ENCODE assay signal across 24 cellular contexts in genomic region chr13:107901230-107901629, GRCh38.
DNase-seq lines count a peak whose midpoint lies in the region; ATAC-seq and TF ChIP-seq lines count a peak whose summit lies in the region.
"Had no signal": no experiment of that assay in that cellular context is flagged by ENCODE, and none has a peak within 500 bp of the region (broad histone marks: within the 10 kb centered on the region; RNA-seq: fewer than 3 reads in every experiment).

No MANE protein-coding gene starts in this region.

- 0 out of 2 replicates have a peak overlapping the region, but pooled peaks have one; percentile 35 for H3K56ac ChIP-seq in IMR-90 (ENCODE audit: extremely low read depth, insufficient read depth, low read length)

- no peaks in the 10 kb centered on the region for H3K27me3 Mint-ChIP-seq in osteocyte (ENCODE audit: unreplicated experiment)
- H3K27me3 Mint-ChIP-seq: CD4-positive, alpha-beta memory T cell; CD4-positive, CD25-positive, alpha-beta regulatory T cell; CD8-positive, alpha-beta memory T cell had no signal

- H3K4me1 Mint-ChIP-seq in osteocyte (ENCODE audit: unreplicated experiment), result peaks cover 12% of the 10 kb centered on the region
- H3K4me1 Mint-ChIP-seq: CD14-positive monocyte; CD4-positive, alpha-beta memory T cell; CD4-positive, CD25-positive, alpha-beta regulatory T cell; CD8-positive, alpha-beta memory T cell had no signal

- no peaks in the 10 kb centered on the region for H3K9me1 ChIP-seq in IMR-90 (ENCODE audit: insufficient read depth, low read length)

- H3K79me2 ChIP-seq in ACC112 (ENCODE audit: control insufficient read depth, insufficient read depth, low read length, unreplicated experiment), result no peaks in the 10 kb centered on the region

- peak overlapping the region; percentile 54 for H2AFZ ChIP-seq in ACC112 (ENCODE audit: low read length, unreplicated experiment)
- no peak overlapping the region for H2AFZ ChIP-seq in IMR-90 (replicated peaks; ENCODE audit: low read length, poor library complexity)

- H3K36me3 ChIP-seq in ACC112 (ENCODE audit: insufficient read depth, low read length) (no peaks in the 10 kb centered on the region), IMR-90 (ENCODE audit: control insufficient read depth, insufficient read depth, low read length) (no peaks in the 10 kb centered on the region), Peyer's patch (no peaks in the 10 kb centered on the region)
- H3K36me3 ChIP-seq: BE2C, BLaER1 had no signal

- H4K5ac ChIP-seq in IMR-90 (ENCODE audit: low read depth, low read length), result peak overlapping the region; percentile 95

- H3K9me3 ChIP-seq in IMR-90 (ENCODE audit: control insufficient read depth, insufficient read depth, low read length) (no peaks in the 10 kb centered on the region), Peyer's patch (no peaks in the 10 kb centered on the region)
- H3K9me3 ChIP-seq: A549 had no signal

- H3K4ac ChIP-seq in IMR-90 (ENCODE audit: low read depth, low read length), result peak overlapping the region; percentile 84; the same call in 1 of the 2 replicates

- CTCF ChIA-PET in IMR-90 (lab: Yijun Ruan, JAX), result no interaction called here

- H3K4me3 ChIP-seq in ACC112 (ENCODE audit: low read depth, low read length), result no peak overlapping the region
- no peak overlapping the region for H3K4me3 ChIP-seq in IMR-90 (ENCODE audit: insufficient read depth, low read depth, low read length)
- H3K4me3 ChIP-seq in Peyer's patch, result no peak overlapping the region
- H3K4me3 ChIP-seq: A549, BLaER1, GM12878 had no signal

- H3K18ac ChIP-seq in IMR-90 (ENCODE audit: low read depth, low read length), result peak overlapping the region; percentile 98; the same call in 1 of the 2 replicates

- peak overlapping the region; percentile 94 for H3K14ac ChIP-seq in IMR-90 (replicated peaks; ENCODE audit: low read depth, low read length)

- peak overlapping the region; percentile 87 for H2BK5ac ChIP-seq in IMR-90 (ENCODE audit: low read depth, low read length, poor library complexity, severe bottlenecking)

- no peak for DNase-seq in IMR-90
- DNase-seq in osteocyte (ENCODE audit: extremely low spot score, unreplicated experiment), result no peak
- DNase-seq in Peyer's patch, result no peak
- no peak for DNase-seq in GM13977 (ENCODE audit: low spot score)
- DNase-seq: ACHN; BE2C; C1 segment of cervical spinal cord; CD4-positive, CD25-positive, alpha-beta regulatory T cell; CD8-positive, alpha-beta memory T cell; COR-L47; DMS 273 treated with DMSO at 0.1 percent for 48 hours; DMS153; DMS53; DMS79; DND-41; EL; GDM1 had no signal

- no TSS peak for BruUV-seq in IMR-90 (replicated peaks; lab: Mats Ljungman, UMichigan)

- H3K79me1 ChIP-seq in IMR-90 (ENCODE audit: low read depth in 1 of 2, low read length in 2 of 2), result no peaks in the 10 kb centered on the region

- peak overlapping the region; percentile 49 to 77; a peak in 3 of 4 replicates for H4K8ac ChIP-seq in IMR-90 (ENCODE audit: low read depth in 2 of 2, low read length in 2 of 2)

- H3K36me3 Mint-ChIP-seq in osteocyte (ENCODE audit: unreplicated experiment), result no peaks in the 10 kb centered on the region
- H3K36me3 Mint-ChIP-seq: CD14-positive monocyte; CD4-positive, alpha-beta memory T cell; CD4-positive, CD25-positive, alpha-beta regulatory T cell; CD8-positive, alpha-beta memory T cell had no signal

- intact Hi-C loops in IMR-90 (cut with micrococcal nuclease), result no loop called here

- dilution Hi-C loops in IMR-90 (cut with HindIII; ENCODE audit: low sequenced_read_pairs, unreplicated experiment), result no loop called here

- H2BK15ac ChIP-seq in IMR-90 (ENCODE audit: low read depth, low read length), result peak overlapping the region; percentile 80; the same call in 2 of the 3 replicates

- peaks cover 9% of the 10 kb centered on the region for H3K4me1 ChIP-seq in ACC112 (ENCODE audit: control insufficient read depth, insufficient read depth, low read length, unreplicated experiment)
- H3K4me1 ChIP-seq in IMR-90 (ENCODE audit: control insufficient read depth, insufficient read depth, low read length), result peaks cover 3% of the 10 kb centered on the region; the same call in 1 of the 2 replicates
- no peaks in the 10 kb centered on the region for H3K4me1 ChIP-seq in Peyer's patch
- H3K4me1 ChIP-seq: A549, BE2C had no signal

- no peaks in the 10 kb centered on the region for H4K20me1 ChIP-seq in IMR-90 (ENCODE audit: insufficient read depth, low read length)
- H4K20me1 ChIP-seq: BLaER1 had no signal

- no peak overlapping the region for H3K4me3 Mint-ChIP-seq in osteocyte (ENCODE audit: unreplicated experiment)
- H3K4me3 Mint-ChIP-seq: CD14-positive monocyte; CD4-positive, alpha-beta memory T cell; CD4-positive, CD25-positive, alpha-beta regulatory T cell; CD8-positive, alpha-beta memory T cell had no signal

- in situ Hi-C loops in IMR-90 (cut with MboI; ENCODE audit: low sequenced_read_pairs) (no loop called here), GM13977 (cut with MboI; ENCODE audit: low pct_unique_long_range_greater_than_20kb, low sequenced_read_pairs, unreplicated experiment) (no loop called here)

- TF ChIP-seq CTCF in IMR-90 (conservative IDR thresholded peaks at IDR 0.05; ENCODE audit: low read depth, low read length) (no peak), osteocyte (IDR thresholded peaks at IDR 0.05) (no peak), Peyer's patch (IDR thresholded peaks at IDR 0.05) (no peak), GM13977 (IDR thresholded peaks at IDR 0.05; ENCODE audit: extremely low read depth, insufficient read depth, missing control alignments) (no peak)

- no peaks in the 10 kb centered on the region for H3K27me3 ChIP-seq in ACC112 (ENCODE audit: insufficient read depth, low read length)
- H3K27me3 ChIP-seq in IMR-90 (ENCODE audit: control insufficient read depth, insufficient read depth, low read length), result no peaks in the 10 kb centered on the region
- no peaks in the 10 kb centered on the region for H3K27me3 ChIP-seq in Peyer's patch
- H3K27me3 ChIP-seq: BE2C, BLaER1 had no signal

- H2AK5ac ChIP-seq in IMR-90 (ENCODE audit: low read depth, low read length), result peak overlapping the region; percentile 92

- no peaks in the 10 kb centered on the region for H3K9me3 Mint-ChIP-seq in osteocyte (ENCODE audit: unreplicated experiment)

- TF ChIP-seq RAD21 in IMR-90 (IDR thresholded peaks at IDR 0.05; ENCODE audit: low read length), result no peak

- POLR2A ChIA-PET in IMR-90 (lab: Charles Lee; ENCODE audit: unreplicated experiment), result interaction anchor here (0.5 kb wide), 1 partner anchor 50 kb away, joined by 3 read pairs; no protein-coding TSS in a partner anchor

- peak overlapping the region; percentile 80 for H4K91ac ChIP-seq in IMR-90 (ENCODE audit: insufficient read depth, low read depth, low read length)

- no peak overlapping the region for H2AK9ac ChIP-seq in IMR-90 (replicated peaks; ENCODE audit: low read depth, low read length, poor library complexity)

- H2BK20ac ChIP-seq in IMR-90 (ENCODE audit: low read depth, low read length), result peak overlapping the region; percentile 96; the same call in 1 of the 2 replicates

- peak overlapping the region; percentile 88 for H2BK120ac ChIP-seq in IMR-90 (ENCODE audit: low read depth, low read length)

- H3K27ac Mint-ChIP-seq in osteocyte (ENCODE audit: unreplicated experiment), result peak overlapping the region; percentile 23
- H3K27ac Mint-ChIP-seq: CD14-positive monocyte; CD4-positive, alpha-beta memory T cell; CD4-positive, CD25-positive, alpha-beta regulatory T cell; CD8-positive, alpha-beta memory T cell had no signal

- H3K4me2 ChIP-seq in IMR-90 (ENCODE audit: low read depth, low read length), result no peak overlapping the region
- H3K4me2 ChIP-seq: A549, BLaER1 had no signal

- no CpG with 5 or more reads among the region's 2 CpGs for WGBS in IMR-90 (ENCODE audit: extremely low coverage in 2 of 2, insufficient read length in 1 of 2), 2 experiments

- H3K9ac ChIP-seq in IMR-90 (ENCODE audit: low read depth, low read length), result no peak overlapping the region
- H3K9ac ChIP-seq: BLaER1 had no signal

- peak; percentile 44 for ATAC-seq in IMR-90 (ENCODE audit: low read depth)
- ATAC-seq: A549, GM12878 had no signal

- H3K27ac ChIP-seq in ACC112 (ENCODE audit: low read depth, low read length) (no peak overlapping the region), IMR-90 (ENCODE audit: insufficient read depth, low read length) (no peak overlapping the region; the same call in 1 of the 2 replicates), Peyer's patch (no peak overlapping the region)
- H3K27ac ChIP-seq: 22Rv1, A549, BLaER1 had no signal

- no peak for TF ChIP-seq POLR2A in IMR-90 (IDR thresholded peaks at IDR 0.05; ENCODE audit: low read depth, low read length)
- TF ChIP-seq POLR2A in Peyer's patch (IDR thresholded peaks at IDR 0.05), result no peak

- H3K23ac ChIP-seq in IMR-90 (ENCODE audit: low read depth, low read length), result peak overlapping the region; percentile 76; the same call in 1 of the 2 replicates

TF ChIP-seq in IMR-90, 13 proteins besides CTCF, POLR2A, EP300 and RAD21:
- TF ChIP-seq USF2 (IDR thresholded peaks at IDR 0.05; ENCODE audit: low read depth, low read length) (no peak), CHD1 (IDR thresholded peaks at IDR 0.05; ENCODE audit: low read depth, low read length) (no peak), FOS (IDR thresholded peaks at IDR 0.05; ENCODE audit: low read depth, low read length) (no peak), NFE2L2 (IDR thresholded peaks at IDR 0.05; ENCODE audit: low read depth, low read length) (no peak), BHLHE40 (IDR thresholded peaks at IDR 0.05; ENCODE audit: low read depth, low read length) (no peak), MXI1 (IDR thresholded peaks at IDR 0.05; ENCODE audit: borderline replicate concordance, low read depth, low read length) (no peak), MAFK (IDR thresholded peaks at IDR 0.05; ENCODE audit: low read depth, low read length) (no peak), RFX5 (IDR thresholded peaks at IDR 0.05; ENCODE audit: low read depth, low read length) (no peak)
